Comparison of ENCODE assay signal across 8 cellular contexts in the genomic region with DNA sequence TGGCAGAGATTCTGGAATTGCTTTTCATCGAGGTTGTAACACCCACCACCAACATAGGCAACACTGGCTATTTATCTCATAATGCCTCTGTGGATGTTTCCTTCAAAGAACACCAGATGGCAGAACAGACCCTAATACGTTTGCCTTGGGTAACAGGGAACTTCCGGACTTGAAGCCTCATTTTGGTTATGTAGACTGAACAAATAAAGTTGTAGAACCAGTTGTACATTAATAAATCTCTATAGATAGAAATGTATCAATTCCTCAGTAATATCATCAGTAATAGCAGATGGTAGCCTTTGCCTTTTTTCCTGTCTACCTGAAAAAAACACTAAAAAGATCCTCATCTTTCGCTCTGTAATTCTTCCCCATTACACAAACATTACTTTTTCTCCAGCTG. TPM values are rescaled to one million over a fixed set of nuclear protein-coding genes. Genes with fewer than 3 reads are reported as not detected.
DNase-seq lines count a peak whose midpoint lies in the region; ATAC-seq and TF ChIP-seq lines count a peak whose summit lies in the region.

No MANE protein-coding gene starts in this region.

- H3K9me3 Mint-ChIP-seq in naive B cell: no peaks in the 10 kb centered on the region

- H3K27ac ChIP-seq in GM23248: no peak overlapping the region

- H3F3A ChIP-seq in GM23248 (ENCODE audit: insufficient read depth): no peaks in the 10 kb centered on the region

- H2AFZ ChIP-seq in GM23248: peak overlapping the region; percentile 47; the same call in 1 of the 2 replicates

- H3K27ac Mint-ChIP-seq in naive B cell: no peak overlapping the region

- H4K20me1 ChIP-seq in GM23248 (ENCODE audit: insufficient read depth): no peaks in the 10 kb centered on the region

- H3K36me3 ChIP-seq in GM23248 (ENCODE audit: low read depth): no peaks in the 10 kb centered on the region

- DNase-seq in COLO829 (ENCODE audit: low spot score): peak; percentile 52
- DNase-seq in GM23248: peak; percentile 88
- peak; percentile 58 for DNase-seq in NCI-H2171 (lab: John Stamatoyannopoulos, UW)
- DNase-seq in epithelial cell of proximal tubule (ENCODE audit: low read depth): no peak
- DNase-seq in naive B cell: peak; percentile 15

- no peaks in the 10 kb centered on the region for H3K36me3 Mint-ChIP-seq in naive B cell

- no peak overlapping the region for H3K4me3 ChIP-seq in GM23248
- H3K4me3 ChIP-seq in WI38 (ENCODE audit: low read depth, low read length): no peak overlapping the region
- H3K4me3 ChIP-seq in epithelial cell of proximal tubule (ENCODE audit: low read depth, low read length): no peak overlapping the region

- H3K9me3 ChIP-seq in GM23248 (ENCODE audit: low read depth): no peaks in the 10 kb centered on the region

- H3K27me3 Mint-ChIP-seq in naive B cell: peaks cover 0 to 3% (median 0%) of the 10 kb centered on the region in 3 donors

- WGBS in GM23248 (ENCODE audit: low coverage in 1 of 2, low lambda C conversion rate in 2 of 2, missing lambda C conversion rate in 2 of 2), 2 experiments: 25 to 26% methylated on average over 4 of the region's 4 CpGs

- H3K79me2 ChIP-seq in GM23248 (ENCODE audit: insufficient read depth): no peaks in the 10 kb centered on the region

- no peak overlapping the region for H3K9ac ChIP-seq in GM23248

- H3K4me1 Mint-ChIP-seq in naive B cell: no peaks in the 10 kb centered on the region

- no peaks in the 10 kb centered on the region for H3K4me1 ChIP-seq in GM23248 (ENCODE audit: insufficient read depth)

- TF ChIP-seq CTCF in WI38 (IDR thresholded peaks at IDR 0.05; ENCODE audit: low read depth, low read length) (peak; percentile 66), epithelial cell of proximal tubule (conservative IDR thresholded peaks at IDR 0.05; ENCODE audit: low read depth, low read length) (peak; percentile 84)

- H3K4me3 Mint-ChIP-seq in naive B cell: no peak overlapping the region

- peak; percentile 37 to 43 for ATAC-seq in naive B cell (ENCODE audit: low read depth in 2 of 2)
- no peak for ATAC-seq in HG02678 (IDR thresholded peaks at IDR 0.05; ENCODE audit: unreplicated experiment)
- no peak for ATAC-seq in GM19328 (IDR thresholded peaks at IDR 0.05; ENCODE audit: unreplicated experiment)

- no peak overlapping the region for H3K4me2 ChIP-seq in GM23248 (ENCODE audit: unreplicated experiment)

- H3K9me2 ChIP-seq in GM23248 (ENCODE audit: insufficient read depth): no peaks in the 10 kb centered on the region

- in situ Hi-C loops in GM23248 (cut with MboI): loop anchor here (25.0 kb wide), 1 partner anchor 307 kb away; no protein-coding TSS in a partner anchor

- no peaks in the 10 kb centered on the region for H3K27me3 ChIP-seq in GM23248 (replicated peaks; ENCODE audit: insufficient read depth)

RNA-seq across cellular contexts. Expression of a gene that starts 25.9 kb away (rescaled TPM):
- total RNA-seq in GM23248 (2014; rRNA removed; shearing (Covaris generic)): not detected in 2 replicates
- polyA plus RNA-seq in GM23248 (2016; fragmentation: Nextera tagmentation; extraction: Ambion mirVana) (not detected in 2 replicates), naive B cell (ENCODE audit: low read depth in 6 of 6) (not detected)
- total RNA-seq in epithelial cell of proximal tubule: not detected in 2 replicates

RNA-seq across cellular contexts. Expression of a gene that starts 47.3 kb away (rescaled TPM):
- 25.5 and 28.5 TPM in 2 replicates for total RNA-seq in GM23248 (2014; rRNA removed; shearing (Covaris generic))
- 17.1 and 17.3 TPM in 2 replicates for polyA plus RNA-seq in GM23248 (2016; fragmentation: Nextera tagmentation; extraction: Ambion mirVana)
- total RNA-seq in epithelial cell of proximal tubule: 6.7 and 10.3 TPM in 2 replicates
- polyA plus RNA-seq in naive B cell (ENCODE audit: low read depth in 6 of 6): under 1 TPM in 2 of 6 donors, not detected in 4; 0.03 to 0.06 TPM

Comparison
In these comparisons a context has a peak if more than half of its experiments do, and no peak if none do; other contexts are left out.
1. ATAC-seq: peak in naive B cell (2 of 2); none in HG02678 (single experiment) and GM19328 (single experiment).